1 cellular context compared by ENCODE assay signal in genomic region chr7:2635810-2636701, GRCh38.
TF ChIP-seq lines count a peak whose summit lies in the region.

No MANE protein-coding gene starts in this region.

TF ChIP-seq in HepG2, 621 proteins besides CTCF, POLR2A, EP300 and RAD21 (continues in another document):
- TF ChIP-seq ZNF687 (CRISPR knock-in tag; IDR thresholded peaks at IDR 0.05) (peak; percentile 74), ZNF547 (CRISPR knock-in tag; IDR thresholded peaks at IDR 0.05) (no peak), CSRNP1 (CRISPR knock-in tag; IDR thresholded peaks at IDR 0.05) (no peak; the same call in 1 of the 2 replicates), BCL6 (CRISPR knock-in tag; IDR thresholded peaks at IDR 0.05) (0 out of 2 replicates have a peak, but pooled peaks have one; percentile 13), ZC3H13 (CRISPR knock-in tag; IDR thresholded peaks at IDR 0.05) (0 out of 2 replicates have a peak, but pooled peaks have one; percentile 69), POLR2AphosphoS2 (IDR thresholded peaks at IDR 0.05; ENCODE audit: low read depth, low read length) (no peak), IRF9 (CRISPR knock-in tag; IDR thresholded peaks at IDR 0.05; ENCODE audit: borderline replicate concordance) (no peak), HDAC1 (CRISPR knock-in tag; IDR thresholded peaks at IDR 0.05) (peak; percentile 77), KLF12 (CRISPR knock-in tag; IDR thresholded peaks at IDR 0.05; ENCODE audit: borderline replicate concordance) (no peak), RFXANK (CRISPR knock-in tag; IDR thresholded peaks at IDR 0.05) (no peak), HIC2 (CRISPR knock-in tag; IDR thresholded peaks at IDR 0.05; ENCODE audit: low read depth) (peak; percentile 87), KDM3A (CRISPR knock-in tag; IDR thresholded peaks at IDR 0.05; ENCODE audit: low read depth) (no peak), MTF1 (CRISPR knock-in tag; IDR thresholded peaks at IDR 0.05) (no peak), HNF4G (IDR thresholded peaks at IDR 0.05; ENCODE audit: borderline replicate concordance, low read depth, low read length) (peak; percentile 72; the same call in 1 of the 2 replicates), HNF4G (CRISPR knock-in tag; IDR thresholded peaks at IDR 0.05; ENCODE audit: borderline replicate concordance, low read depth) (peak; percentile 28; the same call in 1 of the 2 replicates), ESRRA (CRISPR knock-in tag; IDR thresholded peaks at IDR 0.05; ENCODE audit: low read depth) (peak; percentile 68; the same call in 1 of the 2 replicates), ARID5B (CRISPR knock-in tag; IDR thresholded peaks at IDR 0.05) (peak; percentile 36; the same call in 1 of the 2 replicates), ZNF672 (CRISPR knock-in tag; IDR thresholded peaks at IDR 0.05) (no peak), HNRNPL (IDR thresholded peaks at IDR 0.05; ENCODE audit: low read depth, low read length) (0 out of 2 replicates have a peak, but pooled peaks have one; percentile 67), ZNF121 (CRISPR knock-in tag; IDR thresholded peaks at IDR 0.05) (peak; percentile 67), TGIF2 (CRISPR knock-in tag; IDR thresholded peaks at IDR 0.05) (peak; percentile 93), MAZ (IDR thresholded peaks at IDR 0.05; ENCODE audit: borderline replicate concordance, low read depth, low read length) (no peak), MAZ (CRISPR knock-in tag; IDR thresholded peaks at IDR 0.05; ENCODE audit: low read depth) (0 out of 2 replicates have a peak, but pooled peaks have one; percentile 54), SALL1 (CRISPR knock-in tag; IDR thresholded peaks at IDR 0.05) (peak; percentile 30), ZNF430 (CRISPR knock-in tag; IDR thresholded peaks at IDR 0.05) (peak; percentile 34; the same call in 1 of the 2 replicates), GATAD2A (CRISPR knock-in tag; IDR thresholded peaks at IDR 0.05) (peak; percentile 89), ZNF574 (CRISPR knock-in tag; IDR thresholded peaks at IDR 0.05) (peak; percentile 23; the same call in 1 of the 2 replicates), HDAC2 (CRISPR knock-in tag; IDR thresholded peaks at IDR 0.05) (peak; percentile 70), IRF1 (CRISPR knock-in tag; IDR thresholded peaks at IDR 0.05; ENCODE audit: low read depth) (no peak), TCF12 (IDR thresholded peaks at IDR 0.05) (no peak), TCF12 (CRISPR knock-in tag; IDR thresholded peaks at IDR 0.05) (0 out of 2 replicates have a peak, but pooled peaks have one; percentile 41), TEF (CRISPR knock-in tag; IDR thresholded peaks at IDR 0.05) (no peak), RARA (CRISPR knock-in tag; IDR thresholded peaks at IDR 0.05) (peak; percentile 56; the same call in 1 of the 2 replicates), HNF4A (CRISPR knock-in tag; IDR thresholded peaks at IDR 0.05) (peak; percentile 92), E2F5 (CRISPR knock-in tag; conservative IDR thresholded peaks at IDR 0.05) (no peak), U2AF1 (optimal IDR thresholded peaks at IDR 0.05; ENCODE audit: low read depth, low read length) (peak; percentile 66), ZBTB38 (CRISPR knock-in tag; IDR thresholded peaks at IDR 0.05) (peak; percentile 54; the same call in 1 of the 2 replicates), ZNF224 (CRISPR knock-in tag; IDR thresholded peaks at IDR 0.05) (no peak), HMGXB4 (CRISPR knock-in tag; IDR thresholded peaks at IDR 0.05; ENCODE audit: borderline replicate concordance in 1 of 2, low read depth in 1 of 2) (0 out of 4 replicates have a peak, but pooled peaks of 1 of the 2 experiments have one; percentile 25), TEAD3 (CRISPR knock-in tag; optimal IDR thresholded peaks at IDR 0.05; ENCODE audit: borderline replicate concordance) (peak; percentile 16), KDM5B (CRISPR knock-in tag; IDR thresholded peaks at IDR 0.05; ENCODE audit: borderline replicate concordance) (peak; percentile 25; the same call in 1 of the 2 replicates), ZNF350 (CRISPR knock-in tag; IDR thresholded peaks at IDR 0.05; ENCODE audit: borderline replicate concordance, low read depth) (peak; percentile 79)
